ENCODE assay signal across 16 cellular contexts in genomic region chr7:129865093-129865931, GRCh38.
DNase-seq lines count a peak whose midpoint lies in the region; ATAC-seq, FAIRE-seq and TF ChIP-seq lines count a peak whose summit lies in the region.
"Had no signal": no experiment of that assay in that cellular context is flagged by ENCODE, and none has a peak within 500 bp of the region (broad histone marks: within the 10 kb centered on the region; RNA-seq: fewer than 3 reads in every experiment).

No MANE protein-coding gene starts in this region.

- H3K27me3 Mint-ChIP-seq in nephron (ENCODE audit: low read depth), result no peaks in the 10 kb centered on the region
- H3K27me3 Mint-ChIP-seq in activated T-helper 1 cell treated with anti-CD3 and anti-CD28 coated beads, Interleukin-12 subunit alpha, Interleukin-12 subunit beta, Interleukin-2, Interleukin-4 antibody, amounts not matched to agents 30 ng/mL and 10 ng/mL and 1 ng/mL, durations not matched to agents 14 hours and 24 hours and 36 hours (ENCODE audit: insufficient read depth), result no peaks in the 10 kb centered on the region
- H3K27me3 Mint-ChIP-seq: dendritic cell treated with granulocyte-macrophage colony-stimulating factor and Interleukin-4, amounts not matched to agents 40 ng/mL and 50 ng/mL, for 4 days had no signal

- peak overlapping the region in 1 of 3 experiments; percentile 39 for H3K4me3 Mint-ChIP-seq in nephron
- no peak overlapping the region for H3K4me3 Mint-ChIP-seq in activated T-helper 1 cell treated with anti-CD3 and anti-CD28 coated beads, Interleukin-12 subunit alpha, Interleukin-12 subunit beta, Interleukin-2, Interleukin-4 antibody, amounts not matched to agents 30 ng/mL and 10 ng/mL and 1 ng/mL, durations not matched to agents 14 hours and 24 hours and 36 hours
- H3K4me3 Mint-ChIP-seq: dendritic cell treated with granulocyte-macrophage colony-stimulating factor and Interleukin-4, amounts not matched to agents 40 ng/mL and 50 ng/mL, for 4 days had no signal

- H3K4me1 ChIP-seq in A549, result peaks cover 24% of the 10 kb centered on the region

- H3K4me1 Mint-ChIP-seq in nephron, result peaks cover 44% of the 10 kb centered on the region
- peaks cover 24% of the 10 kb centered on the region for H3K4me1 Mint-ChIP-seq in activated T-helper 1 cell treated with anti-CD3 and anti-CD28 coated beads, Interleukin-12 subunit alpha, Interleukin-12 subunit beta, Interleukin-2, Interleukin-4 antibody, amounts not matched to agents 30 ng/mL and 10 ng/mL and 1 ng/mL, durations not matched to agents 14 hours and 24 hours and 36 hours (ENCODE audit: low read depth)

- intact Hi-C loops in activated T-helper 1 cell treated with anti-CD3 and anti-CD28 coated beads, Interleukin-12 subunit alpha, Interleukin-12 subunit beta, Interleukin-2, Interleukin-4 antibody, amounts not matched to agents 30 ng/mL and 10 ng/mL and 1 ng/mL, durations not matched to agents 14 hours and 24 hours and 36 hours (cut with micrococcal nuclease), result no loop called here

- FAIRE-seq in A549 (lab: Jason Lieb, UNC), result no peak
- FAIRE-seq: H1 had no signal

- no peak for TF ChIP-seq EP300 in A549 (IDR thresholded peaks at IDR 0.05)

- DNase-seq in A549 (ENCODE audit: low read depth in 1 of 2, low spot score in 1 of 2) (no peak), LHCN-M2 (ENCODE audit: low read depth) (peak; percentile 23), choroid plexus epithelial cell (ENCODE audit: low read depth) (peak; percentile 83), NCI-H1436 treated with DMSO at 0.1 percent for 48 hours (lab: John Stamatoyannopoulos, UW) (no peak), NCI-H1048 (lab: John Stamatoyannopoulos, UW) (no peak), midbrain (lab: John Stamatoyannopoulos, UW) (no peak)
- DNase-seq in activated T-helper 1 cell treated with anti-CD3 and anti-CD28 coated beads, Interleukin-12 subunit alpha, Interleukin-12 subunit beta, Interleukin-2, Interleukin-4 antibody, amounts not matched to agents 30 ng/mL and 10 ng/mL and 1 ng/mL, durations not matched to agents 14 hours and 24 hours and 36 hours (ENCODE audit: low spot score), result no peak
- DNase-seq: activated CD4-positive, CD25-positive, alpha-beta regulatory T cell treated with anti-CD3 and anti-CD28 coated beads, Interleukin-2, amount 50 U/mL, for 72 hours; activated effector memory CD4-positive, alpha-beta T cell treated with Interleukin-2 at 50 U/mL for 16 hours; GF-D8; hypothalamus; NCI-H345; SHP77 had no signal

- peaks cover 16% of the 10 kb centered on the region for H3K36me3 Mint-ChIP-seq in nephron (ENCODE audit: low read depth)
- peaks cover 11% of the 10 kb centered on the region for H3K36me3 Mint-ChIP-seq in activated T-helper 1 cell treated with anti-CD3 and anti-CD28 coated beads, Interleukin-12 subunit alpha, Interleukin-12 subunit beta, Interleukin-2, Interleukin-4 antibody, amounts not matched to agents 30 ng/mL and 10 ng/mL and 1 ng/mL, durations not matched to agents 14 hours and 24 hours and 36 hours (ENCODE audit: low read depth)

- CTCF ChIA-PET in A549 (lab: Yijun Ruan, JAX), result interaction anchor here (1.0 to 1.6 kb wide), 5 partner anchors 9 to 146 kb away, joined by 3 to 6 read pairs (median 4); no protein-coding TSS in a partner anchor

- TF ChIP-seq CTCF in A549 (IDR thresholded peaks at IDR 0.05), result no peak
- TF ChIP-seq CTCF in choroid plexus epithelial cell (conservative IDR thresholded peaks at IDR 0.05; ENCODE audit: low read depth, low read length), result no peak
- no peak for TF ChIP-seq CTCF in nephron (IDR thresholded peaks at IDR 0.05; ENCODE audit: unreplicated experiment in 3 of 3)

- POLR2A ChIA-PET in A549 (lab: Yijun Ruan, JAX), result no interaction called here

- no peak for TF ChIP-seq POLR2A in A549 (IDR thresholded peaks at IDR 0.05; ENCODE audit: low read length)

- H3K27ac ChIP-seq in A549, result peak overlapping the region; percentile 44 to 76

- no peaks in the 10 kb centered on the region for H3K9me3 ChIP-seq in A549

- H3K4me2 ChIP-seq in A549, result peak overlapping the region; percentile 20

- H3K27ac Mint-ChIP-seq in nephron, result peak overlapping the region; percentile 57 to 96 (median 82)
- H3K27ac Mint-ChIP-seq in activated T-helper 1 cell treated with anti-CD3 and anti-CD28 coated beads, Interleukin-12 subunit alpha, Interleukin-12 subunit beta, Interleukin-2, Interleukin-4 antibody, amounts not matched to agents 30 ng/mL and 10 ng/mL and 1 ng/mL, durations not matched to agents 14 hours and 24 hours and 36 hours, result no peak overlapping the region
- H3K27ac Mint-ChIP-seq: dendritic cell treated with granulocyte-macrophage colony-stimulating factor and Interleukin-4, amounts not matched to agents 40 ng/mL and 50 ng/mL, for 4 days had no signal

- no peaks in the 10 kb centered on the region for H3K9me3 Mint-ChIP-seq in nephron
- no peaks in the 10 kb centered on the region for H3K9me3 Mint-ChIP-seq in activated T-helper 1 cell treated with anti-CD3 and anti-CD28 coated beads, Interleukin-12 subunit alpha, Interleukin-12 subunit beta, Interleukin-2, Interleukin-4 antibody, amounts not matched to agents 30 ng/mL and 10 ng/mL and 1 ng/mL, durations not matched to agents 14 hours and 24 hours and 36 hours
- H3K9me3 Mint-ChIP-seq: dendritic cell treated with granulocyte-macrophage colony-stimulating factor and Interleukin-4, amounts not matched to agents 40 ng/mL and 50 ng/mL, for 4 days had no signal

- no peak for TF ChIP-seq RAD21 in A549 (conservative IDR thresholded peaks at IDR 0.05 in 1 of 2, IDR thresholded peaks at IDR 0.05 in 1 of 2)

- H3K4me3 ChIP-seq in A549 (no peak overlapping the region), choroid plexus epithelial cell (ENCODE audit: low read depth, low read length) (no peak overlapping the region)

- no peak for ATAC-seq in A549

- WGBS in A549 (ENCODE audit: missing lambda C conversion rate), result 70% methylated on average over 4 of the region's 4 CpGs

TF ChIP-seq in A549, 52 proteins besides CTCF, POLR2A, EP300 and RAD21:
- TF ChIP-seq MAFK (IDR thresholded peaks at IDR 0.05; ENCODE audit: partially characterized antibody), result peak; percentile 26
- no peak for TF ChIP-seq REST (IDR thresholded peaks at IDR 0.05)
- TF ChIP-seq HES2 (IDR thresholded peaks at IDR 0.05), result no peak

Comparison
In these comparisons a context has a peak if more than half of its experiments do, and no peak if none do; other contexts are left out.
1. DNase-seq: peak in LHCN-M2 (single experiment) and choroid plexus epithelial cell (single experiment); none in A549 (0 of 2), NCI-H1436 treated with DMSO at 0.1 percent for 48 hours (single experiment), activated T-helper 1 cell treated with anti-CD3 and anti-CD28 coated beads, Interleukin-12 subunit alpha, Interleukin-12 subunit beta, Interleukin-2, Interleukin-4 antibody, amounts not matched to agents 30 ng/mL and 10 ng/mL and 1 ng/mL, durations not matched to agents 14 hours and 24 hours and 36 hours (single experiment), NCI-H1048 (single experiment) and midbrain (single experiment).